In the genomic region with DNA sequence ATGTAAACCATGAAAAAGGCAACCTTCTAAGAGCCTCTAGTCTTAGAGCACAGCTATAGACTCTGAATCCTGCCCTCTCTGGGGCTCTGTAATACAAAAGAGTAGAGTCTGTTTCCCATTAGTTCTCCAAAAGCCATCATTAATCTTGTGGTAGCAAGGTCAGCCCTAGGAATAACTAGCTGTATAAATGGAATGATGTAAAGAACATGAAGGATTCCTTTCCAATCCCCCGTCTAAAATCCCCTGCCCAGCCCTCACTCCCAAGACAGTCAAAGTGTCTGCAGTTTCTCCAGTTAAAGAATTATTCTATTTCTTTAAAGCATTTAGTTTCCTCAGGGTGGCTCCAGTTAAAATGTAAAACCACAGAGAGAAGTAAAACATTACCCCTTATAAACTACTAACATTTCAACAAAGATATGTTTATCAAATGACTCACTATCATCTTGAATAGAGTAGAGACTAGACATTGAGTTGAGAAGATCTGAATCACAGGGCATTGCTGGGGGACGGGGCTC, we compare ENCODE assay signal across 2 cellular contexts.
TF ChIP-seq lines count a peak whose summit lies in the region.

No MANE protein-coding gene starts in this region.

TF ChIP-seq in A549, 52 proteins besides CTCF, POLR2A, EP300 and RAD21:
- TF ChIP-seq, protein P1, sequence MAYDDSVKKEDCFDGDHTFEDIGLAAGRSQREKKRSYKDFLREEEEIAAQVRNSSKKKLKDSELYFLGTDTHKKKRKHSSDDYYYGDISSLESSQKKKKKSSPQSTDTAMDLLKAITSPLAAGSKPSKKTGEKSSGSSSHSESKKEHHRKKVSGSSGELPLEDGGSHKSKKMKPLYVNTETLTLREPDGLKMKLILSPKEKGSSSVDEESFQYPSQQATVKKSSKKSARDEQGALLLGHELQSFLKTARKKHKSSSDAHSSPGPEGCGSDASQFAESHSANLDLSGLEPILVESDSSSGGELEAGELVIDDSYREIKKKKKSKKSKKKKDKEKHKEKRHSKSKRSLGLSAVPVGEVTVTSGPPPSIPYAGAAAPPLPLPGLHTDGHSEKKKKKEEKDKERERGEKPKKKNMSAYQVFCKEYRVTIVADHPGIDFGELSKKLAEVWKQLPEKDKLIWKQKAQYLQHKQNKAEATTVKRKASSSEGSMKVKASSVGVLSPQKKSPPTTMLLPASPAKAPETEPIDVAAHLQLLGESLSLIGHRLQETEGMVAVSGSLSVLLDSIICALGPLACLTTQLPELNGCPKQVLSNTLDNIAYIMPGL (CRISPR knock-in tag; IDR thresholded peaks at IDR 0.05; ENCODE audit: borderline replicate concordance): no peak
- TF ChIP-seq, protein P2, sequence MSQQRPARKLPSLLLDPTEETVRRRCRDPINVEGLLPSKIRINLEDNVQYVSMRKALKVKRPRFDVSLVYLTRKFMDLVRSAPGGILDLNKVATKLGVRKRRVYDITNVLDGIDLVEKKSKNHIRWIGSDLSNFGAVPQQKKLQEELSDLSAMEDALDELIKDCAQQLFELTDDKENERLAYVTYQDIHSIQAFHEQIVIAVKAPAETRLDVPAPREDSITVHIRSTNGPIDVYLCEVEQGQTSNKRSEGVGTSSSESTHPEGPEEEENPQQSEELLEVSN (IDR thresholded peaks at IDR 0.05; ENCODE audit: borderline replicate concordance, low read depth): no peak
- no peak for TF ChIP-seq PHF8 (IDR thresholded peaks at IDR 0.05; ENCODE audit: borderline replicate concordance, low read depth)
- TF ChIP-seq GATA3 (IDR thresholded peaks at IDR 0.05; ENCODE audit: borderline replicate concordance): no peak; the same call in 1 of the 2 replicates
- TF ChIP-seq RNF2 (IDR thresholded peaks at IDR 0.05; ENCODE audit: borderline replicate concordance, low read depth): no peak
- 0 out of 2 replicates have a peak, but pooled peaks have one; percentile 33 for TF ChIP-seq FOSL2 (IDR thresholded peaks at IDR 0.05)
- TF ChIP-seq FOSL2 (CRISPR knock-in tag; IDR thresholded peaks at IDR 0.05): 0 out of 2 replicates have a peak, but pooled peaks have one; percentile 6
- TF ChIP-seq NFE2L2 (conservative IDR thresholded peaks at IDR 0.05; ENCODE audit: low read length): no peak
- no peak for TF ChIP-seq KDM5A (IDR thresholded peaks at IDR 0.05)
- TF ChIP-seq JUNB (IDR thresholded peaks at IDR 0.05): peak; percentile 32; the same call in 1 of the 2 replicates

TF ChIP-seq in GM23338, 12 proteins besides CTCF, POLR2A, EP300 and RAD21 (continued from another document):
- TF ChIP-seq, protein P3, sequence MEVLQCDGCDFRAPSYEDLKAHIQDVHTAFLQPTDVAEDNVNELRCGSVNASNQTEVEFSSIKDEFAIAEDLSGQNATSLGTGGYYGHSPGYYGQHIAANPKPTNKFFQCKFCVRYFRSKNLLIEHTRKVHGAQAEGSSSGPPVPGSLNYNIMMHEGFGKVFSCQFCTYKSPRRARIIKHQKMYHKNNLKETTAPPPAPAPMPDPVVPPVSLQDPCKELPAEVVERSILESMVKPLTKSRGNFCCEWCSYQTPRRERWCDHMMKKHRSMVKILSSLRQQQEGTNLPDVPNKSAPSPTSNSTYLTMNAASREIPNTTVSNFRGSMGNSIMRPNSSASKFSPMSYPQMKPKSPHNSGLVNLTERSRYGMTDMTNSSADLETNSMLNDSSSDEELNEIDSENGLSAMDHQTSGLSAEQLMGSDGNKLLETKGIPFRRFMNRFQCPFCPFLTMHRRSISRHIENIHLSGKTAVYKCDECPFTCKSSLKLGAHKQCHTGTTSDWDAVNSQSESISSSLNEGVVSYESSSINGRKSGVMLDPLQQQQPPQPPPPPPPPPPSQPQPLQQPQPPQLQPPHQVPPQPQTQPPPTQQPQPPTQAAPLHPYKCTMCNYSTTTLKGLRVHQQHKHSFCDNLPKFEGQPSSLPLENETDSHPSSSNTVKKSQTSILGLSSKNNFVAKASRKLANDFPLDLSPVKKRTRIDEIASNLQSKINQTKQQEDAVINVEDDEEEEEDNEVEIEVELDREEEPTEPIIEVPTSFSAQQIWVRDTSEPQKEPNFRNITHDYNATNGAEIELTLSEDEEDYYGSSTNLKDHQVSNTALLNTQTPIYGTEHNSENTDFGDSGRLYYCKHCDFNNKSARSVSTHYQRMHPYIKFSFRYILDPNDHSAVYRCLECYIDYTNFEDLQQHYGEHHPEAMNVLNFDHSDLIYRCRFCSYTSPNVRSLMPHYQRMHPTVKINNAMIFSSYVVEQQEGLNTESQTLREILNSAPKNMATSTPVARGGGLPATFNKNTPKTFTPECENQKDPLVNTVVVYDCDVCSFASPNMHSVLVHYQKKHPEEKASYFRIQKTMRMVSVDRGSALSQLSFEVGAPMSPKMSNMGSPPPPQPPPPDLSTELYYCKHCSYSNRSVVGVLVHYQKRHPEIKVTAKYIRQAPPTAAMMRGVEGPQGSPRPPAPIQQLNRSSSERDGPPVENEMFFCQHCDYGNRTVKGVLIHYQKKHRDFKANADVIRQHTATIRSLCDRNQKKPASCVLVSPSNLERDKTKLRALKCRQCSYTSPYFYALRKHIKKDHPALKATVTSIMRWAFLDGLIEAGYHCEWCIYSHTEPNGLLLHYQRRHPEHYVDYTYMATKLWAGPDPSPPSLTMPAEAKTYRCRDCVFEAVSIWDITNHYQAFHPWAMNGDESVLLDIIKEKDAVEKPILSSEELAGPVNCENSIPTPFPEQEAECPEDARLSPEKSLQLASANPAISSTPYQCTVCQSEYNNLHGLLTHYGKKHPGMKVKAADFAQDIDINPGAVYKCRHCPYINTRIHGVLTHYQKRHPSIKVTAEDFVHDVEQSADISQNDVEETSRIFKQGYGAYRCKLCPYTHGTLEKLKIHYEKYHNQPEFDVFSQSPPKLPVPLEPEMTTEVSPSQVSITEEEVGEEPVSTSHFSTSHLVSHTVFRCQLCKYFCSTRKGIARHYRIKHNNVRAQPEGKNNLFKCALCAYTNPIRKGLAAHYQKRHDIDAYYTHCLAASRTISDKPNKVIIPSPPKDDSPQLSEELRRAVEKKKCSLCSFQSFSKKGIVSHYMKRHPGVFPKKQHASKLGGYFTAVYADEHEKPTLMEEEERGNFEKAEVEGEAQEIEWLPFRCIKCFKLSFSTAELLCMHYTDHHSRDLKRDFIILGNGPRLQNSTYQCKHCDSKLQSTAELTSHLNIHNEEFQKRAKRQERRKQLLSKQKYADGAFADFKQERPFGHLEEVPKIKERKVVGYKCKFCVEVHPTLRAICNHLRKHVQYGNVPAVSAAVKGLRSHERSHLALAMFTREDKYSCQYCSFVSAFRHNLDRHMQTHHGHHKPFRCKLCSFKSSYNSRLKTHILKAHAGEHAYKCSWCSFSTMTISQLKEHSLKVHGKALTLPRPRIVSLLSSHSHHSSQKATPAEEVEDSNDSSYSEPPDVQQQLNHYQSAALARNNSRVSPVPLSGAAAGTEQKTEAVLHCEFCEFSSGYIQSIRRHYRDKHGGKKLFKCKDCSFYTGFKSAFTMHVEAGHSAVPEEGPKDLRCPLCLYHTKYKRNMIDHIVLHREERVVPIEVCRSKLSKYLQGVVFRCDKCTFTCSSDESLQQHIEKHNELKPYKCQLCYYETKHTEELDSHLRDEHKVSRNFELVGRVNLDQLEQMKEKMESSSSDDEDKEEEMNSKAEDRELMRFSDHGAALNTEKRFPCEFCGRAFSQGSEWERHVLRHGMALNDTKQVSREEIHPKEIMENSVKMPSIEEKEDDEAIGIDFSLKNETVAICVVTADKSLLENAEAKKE (CRISPR knock-in tag; IDR thresholded peaks at IDR 0.05): no peak
- TF ChIP-seq, protein P4, sequence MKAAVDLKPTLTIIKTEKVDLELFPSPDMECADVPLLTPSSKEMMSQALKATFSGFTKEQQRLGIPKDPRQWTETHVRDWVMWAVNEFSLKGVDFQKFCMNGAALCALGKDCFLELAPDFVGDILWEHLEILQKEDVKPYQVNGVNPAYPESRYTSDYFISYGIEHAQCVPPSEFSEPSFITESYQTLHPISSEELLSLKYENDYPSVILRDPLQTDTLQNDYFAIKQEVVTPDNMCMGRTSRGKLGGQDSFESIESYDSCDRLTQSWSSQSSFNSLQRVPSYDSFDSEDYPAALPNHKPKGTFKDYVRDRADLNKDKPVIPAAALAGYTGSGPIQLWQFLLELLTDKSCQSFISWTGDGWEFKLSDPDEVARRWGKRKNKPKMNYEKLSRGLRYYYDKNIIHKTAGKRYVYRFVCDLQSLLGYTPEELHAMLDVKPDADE (IDR thresholded peaks at IDR 0.05): no peak
- no peak for TF ChIP-seq ZNF114 (CRISPR knock-in tag; IDR thresholded peaks at IDR 0.05)
- TF ChIP-seq, protein P5, sequence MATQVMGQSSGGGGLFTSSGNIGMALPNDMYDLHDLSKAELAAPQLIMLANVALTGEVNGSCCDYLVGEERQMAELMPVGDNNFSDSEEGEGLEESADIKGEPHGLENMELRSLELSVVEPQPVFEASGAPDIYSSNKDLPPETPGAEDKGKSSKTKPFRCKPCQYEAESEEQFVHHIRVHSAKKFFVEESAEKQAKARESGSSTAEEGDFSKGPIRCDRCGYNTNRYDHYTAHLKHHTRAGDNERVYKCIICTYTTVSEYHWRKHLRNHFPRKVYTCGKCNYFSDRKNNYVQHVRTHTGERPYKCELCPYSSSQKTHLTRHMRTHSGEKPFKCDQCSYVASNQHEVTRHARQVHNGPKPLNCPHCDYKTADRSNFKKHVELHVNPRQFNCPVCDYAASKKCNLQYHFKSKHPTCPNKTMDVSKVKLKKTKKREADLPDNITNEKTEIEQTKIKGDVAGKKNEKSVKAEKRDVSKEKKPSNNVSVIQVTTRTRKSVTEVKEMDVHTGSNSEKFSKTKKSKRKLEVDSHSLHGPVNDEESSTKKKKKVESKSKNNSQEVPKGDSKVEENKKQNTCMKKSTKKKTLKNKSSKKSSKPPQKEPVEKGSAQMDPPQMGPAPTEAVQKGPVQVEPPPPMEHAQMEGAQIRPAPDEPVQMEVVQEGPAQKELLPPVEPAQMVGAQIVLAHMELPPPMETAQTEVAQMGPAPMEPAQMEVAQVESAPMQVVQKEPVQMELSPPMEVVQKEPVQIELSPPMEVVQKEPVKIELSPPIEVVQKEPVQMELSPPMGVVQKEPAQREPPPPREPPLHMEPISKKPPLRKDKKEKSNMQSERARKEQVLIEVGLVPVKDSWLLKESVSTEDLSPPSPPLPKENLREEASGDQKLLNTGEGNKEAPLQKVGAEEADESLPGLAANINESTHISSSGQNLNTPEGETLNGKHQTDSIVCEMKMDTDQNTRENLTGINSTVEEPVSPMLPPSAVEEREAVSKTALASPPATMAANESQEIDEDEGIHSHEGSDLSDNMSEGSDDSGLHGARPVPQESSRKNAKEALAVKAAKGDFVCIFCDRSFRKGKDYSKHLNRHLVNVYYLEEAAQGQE (IDR thresholded peaks at IDR 0.05; ENCODE audit: unreplicated experiment): no peak
- TF ChIP-seq STAT1 (IDR thresholded peaks at IDR 0.05; ENCODE audit: unreplicated experiment): no peak
- TF ChIP-seq JUNB (IDR thresholded peaks at IDR 0.05; ENCODE audit: unreplicated experiment): no peak
- TF ChIP-seq POLR2AphosphoS5 (IDR thresholded peaks at IDR 0.05; ENCODE audit: low read depth): no peak
- no peak for TF ChIP-seq EZH2phosphoT487 (IDR thresholded peaks at IDR 0.05; ENCODE audit: unreplicated experiment)
- TF ChIP-seq EZH2 (IDR thresholded peaks at IDR 0.05; ENCODE audit: low read depth, unreplicated experiment): no peak
- TF ChIP-seq ZNF331 (CRISPR knock-in tag; IDR thresholded peaks at IDR 0.05; ENCODE audit: low read depth): no peak
- TF ChIP-seq NANOG (IDR thresholded peaks at IDR 0.05; ENCODE audit: borderline replicate concordance): no peak
